ENCODE assay signal across 9 cellular contexts in genomic region chr19:1027020-1027952, GRCh38. TPM values are rescaled to one million over a fixed set of nuclear protein-coding genes. Genes with fewer than 3 reads are reported as not detected.
A peak's percentile ranks its signal among the peaks of the same experiment; 100 is the strongest.
DNase-seq lines count a peak whose midpoint lies in the region; ATAC-seq, FAIRE-seq and TF ChIP-seq lines count a peak whose summit lies in the region.
"Had no signal": no experiment of that assay in that cellular context is flagged by ENCODE, and none has a peak within 500 bp of the region (broad histone marks: within the 10 kb centered on the region; RNA-seq: fewer than 3 reads in every experiment).

No MANE protein-coding gene starts in this region.

- ATAC-seq in Right ventricle myocardium inferior (no peak), SK-N-SH treated with all-trans-retinoic acid at 6 μM for 48 hours (peak; percentile 13)

- H3K56ac ChIP-seq in H1 (replicated peaks; ENCODE audit: insufficient read length, low read depth, low read length): peak overlapping the region; percentile 86

- peaks cover under 1% of the 10 kb centered on the region for H3K79me1 ChIP-seq in H1 (ENCODE audit: low read depth, low read length)

- CTCF ChIA-PET in H1 (lab: Charles Lee; ENCODE audit: partially characterized antibody): interaction anchor here (1.1 to 1.8 kb wide), 6 partner anchors 32 to 239 kb away, joined by 3 to 6 read pairs (median 3); no protein-coding TSS in a partner anchor

- H2BK5ac ChIP-seq in H1 (ENCODE audit: low read depth, low read length): 0 out of 2 replicates have a peak overlapping the region, but pooled peaks have one; percentile 71

- peaks cover 3 to 48% of the 10 kb centered on the region in 2 experiments; a peak in 3 of 4 replicates for H3K79me2 ChIP-seq in H1 (ENCODE audit: control insufficient read depth in 1 of 2, insufficient read depth in 2 of 2, low read length in 2 of 2)

- H3K4me2 ChIP-seq in H1 (ENCODE audit: insufficient read depth in 1 of 2, low read depth in 2 of 2, low read length in 2 of 2): peak overlapping the region; percentile 73 to 87

- peak overlapping the region; percentile 83 for H3K18ac ChIP-seq in H1 (ENCODE audit: extremely low read depth, low read length)

- DNase-seq in Right ventricle myocardium inferior (ENCODE audit: missing footprints): peak; percentile 71
- no peak for DNase-seq in cardiac septum (ENCODE audit: low spot score)
- no peak for DNase-seq in H1 (ENCODE audit: low read depth in 1 of 2, low spot score in 2 of 2)
- no peak for DNase-seq in COR-L47 (lab: John Stamatoyannopoulos, UW)
- DNase-seq in H54 (ENCODE audit: insufficient read length, low spot score): no peak
- DNase-seq in NCI-H146 (lab: John Stamatoyannopoulos, UW): no peak

- TF ChIP-seq EP300 in H1 (IDR thresholded peaks at IDR 0.05; ENCODE audit: borderline replicate concordance in 1 of 2, low read depth in 2 of 2, low read length in 2 of 2): no peak

- H3K4me1 ChIP-seq in H1 (replicated peaks in 1 of 4; ENCODE audit: control insufficient read depth in 3 of 4, insufficient read depth in 4 of 4, low read length in 3 of 4) (peaks cover 0 to 9% (median 4%) of the 10 kb centered on the region in 4 experiments; a peak in 5 of 7 replicates), muscle layer of duodenum (ENCODE audit: control insufficient read depth in 1 of 2, insufficient read depth in 2 of 2, low read length in 2 of 2) (peaks cover 0 to 17% of the 10 kb centered on the region in 2 donors)

- peak overlapping the region; percentile 94 for H3K27ac ChIP-seq in H1 (ENCODE audit: low read depth, low read length)
- H3K27ac ChIP-seq in muscle layer of duodenum (ENCODE audit: low read length): peak overlapping the region; percentile 74

- H3K36me3 ChIP-seq in H1 (ENCODE audit: control insufficient read depth in 2 of 4, insufficient read depth in 4 of 4, low read length in 3 of 4) (peaks cover 7 to 15% (median 11%) of the 10 kb centered on the region in 4 experiments; a peak in 7 of 8 replicates), muscle layer of duodenum (ENCODE audit: control insufficient read depth in 1 of 2, insufficient read depth in 2 of 2, low read length in 2 of 2) (peaks cover 2 to 3% of the 10 kb centered on the region in 2 donors)

- no peak for TF ChIP-seq CTCF in H1 (IDR thresholded peaks at IDR 0.05; ENCODE audit: control extremely low read depth in 1 of 3, insufficient read depth in 1 of 3, low read depth in 1 of 3, low read length in 3 of 3)

- H2BK20ac ChIP-seq in H1 (ENCODE audit: low read length): no peak overlapping the region

- H3K4me3 ChIP-seq in H1 (ENCODE audit: extremely low read depth in 1 of 4, insufficient read depth in 2 of 4, low read depth in 3 of 4, low read length in 4 of 4): peak overlapping the region; percentile 85 to 99 (median 96)
- H3K4me3 ChIP-seq in muscle layer of duodenum (ENCODE audit: low read depth in 1 of 2, low read length in 2 of 2): peak overlapping the region; percentile 74 to 87

- peak overlapping the region; percentile 44 for H3K4ac ChIP-seq in H1 (replicated peaks; ENCODE audit: insufficient read length, low read depth, low read length)

- peak overlapping the region; percentile 63 for H3K14ac ChIP-seq in H1 (ENCODE audit: insufficient read length)

- H2AK5ac ChIP-seq in H1 (ENCODE audit: low read depth, low read length): no peak overlapping the region

- intact Hi-C loops in Right ventricle myocardium inferior (cut with DNase I) (loop anchor here (10.0 kb wide), 1 partner anchor 358 kb away; the partner anchor contains the start of gene NDUFS7), cardiac septum (cut with DNase I) (no loop called here)

- no peak for TF ChIP-seq RAD21 in H1 (IDR thresholded peaks at IDR 0.05 in 1 of 2, conservative IDR thresholded peaks at IDR 0.05 in 1 of 2; ENCODE audit: low read depth in 2 of 2, low read length in 2 of 2)

- peaks cover 9 to 10% of the 10 kb centered on the region in 2 experiments for H4K20me1 ChIP-seq in H1 (replicated peaks in 1 of 2; ENCODE audit: control insufficient read depth in 1 of 2, insufficient read depth in 2 of 2, low read length in 2 of 2)

- H3K27me3 ChIP-seq in H1 (replicated peaks in 1 of 4; ENCODE audit: control insufficient read depth in 3 of 4, extremely low read depth in 1 of 4, insufficient read depth in 3 of 4, low read length in 3 of 4) (no peaks in the 10 kb centered on the region), muscle layer of duodenum (ENCODE audit: low read depth, low read length) (no peaks in the 10 kb centered on the region)

- H4K5ac ChIP-seq in H1 (ENCODE audit: insufficient read length, low read depth, low read length): no peak overlapping the region

- POLR2A ChIA-PET in H1 (lab: Charles Lee; ENCODE audit: partially characterized antibody): interaction anchor here (0.6 to 12.8 kb wide), 54 partner anchors 9 to 443 kb away, joined by 3 to 509 read pairs (median 4); partner anchors contain the start of genes ABCA7, ARHGAP45, ATP5F1D and CIRBP

- H3K23me2 ChIP-seq in H1 (ENCODE audit: low read depth, low read length): peaks cover 12% of the 10 kb centered on the region

- peak overlapping the region; percentile 92 for H3K23ac ChIP-seq in H1 (ENCODE audit: insufficient read length)

- H3K9me3 ChIP-seq in H1 (ENCODE audit: insufficient read depth in 2 of 2, low read depth in 1 of 2, low read length in 1 of 2) (no peaks in the 10 kb centered on the region), muscle layer of duodenum (ENCODE audit: control insufficient read depth in 1 of 2, low read length in 2 of 2) (no peaks in the 10 kb centered on the region)

- FAIRE-seq in H1 (lab: Jason Lieb, UNC) (no peak), H54 (lab: Jason Lieb, UNC) (no peak)

- no peak overlapping the region for H2AFZ ChIP-seq in H1 (ENCODE audit: low read length)

- H3K9ac ChIP-seq in H1 (replicated peaks in 1 of 4; ENCODE audit: extremely low read depth in 1 of 4, low read depth in 3 of 4, low read length in 3 of 4): peak overlapping the region; percentile 89 to 99 (median 96)

- peak overlapping the region; percentile 92; the same call in 1 of the 2 replicates for H2BK15ac ChIP-seq in H1 (ENCODE audit: low read length)

- 2% methylated on average over 34 of the region's 36 CpGs; no CpG with 5 or more reads in 1 of the 2 experiments for WGBS in H1 (ENCODE audit: extremely low coverage in 1 of 2, insufficient coverage in 1 of 2, insufficient read length in 1 of 2, insufficient replicate concordance in 2 of 2, low coverage in 1 of 2, low lambda C conversion rate in 2 of 2, missing lambda C conversion rate in 1 of 2), 2 experiments

- peak overlapping the region; percentile 65 for H4K91ac ChIP-seq in H1 (replicated peaks; ENCODE audit: insufficient read length, low read length)

- H2BK12ac ChIP-seq in H1 (ENCODE audit: low read depth, low read length): peak overlapping the region; percentile 80; the same call in 1 of the 2 replicates

- H4K8ac ChIP-seq in H1 (ENCODE audit: extremely low read depth, insufficient read depth, low read length): peak overlapping the region; percentile 97; the same call in 1 of the 2 replicates

- no peak; a peak in 2 of 3 replicates for TF ChIP-seq POLR2A in H1 (IDR thresholded peaks at IDR 0.05; ENCODE audit: control extremely low read depth in 1 of 2, low read depth in 2 of 2, low read length in 2 of 2)
- no peak for TF ChIP-seq POLR2A in H54 (IDR thresholded peaks at IDR 0.05; ENCODE audit: low read depth, low read length)

- no peak overlapping the region for H2BK120ac ChIP-seq in H1 (replicated peaks; ENCODE audit: low read depth, low read length)

RNA-seq across cellular contexts. Expression of gene CNN2, which starts 0.9 kb away (rescaled TPM):
- total RNA-seq in Right ventricle myocardium inferior (69.3 TPM), cardiac septum (44.8 TPM)
- 522 and 551 TPM in 2 replicates for total RNA-seq in H1 (2021; fragmentation: NEBNext Ultra II Directional; extraction: Animal tissue kit (Norgen Biotek cat#: 25700))
- polyA plus RNA-seq in H1 (2011; rRNA removed): 189 and 349 TPM in 2 replicates
- polyA plus RNA-seq in H1 (2011; cell fraction: cytosol; rRNA removed): 238 TPM
- polyA plus RNA-seq in H1 (2011; cell fraction: nucleus; rRNA removed): 235 TPM
- 294 to 464 TPM (median 423 TPM) in 4 replicates for polyA plus RNA-seq in H1 (2012, experiment 1 of 2)
- 443 TPM for polyA plus RNA-seq in H1 (2012, experiment 2 of 2)
- polyA plus RNA-seq in H1 (2013, experiment 1 of 2): 346 TPM
- 345 TPM for polyA plus RNA-seq in H1 (2013, experiment 2 of 2)
- 314 and 396 TPM in 2 replicates for polyA minus RNA-seq in H1 (2011; rRNA and poly(A)+ RNA removed)
- polyA minus RNA-seq in H1 (2011; cell fraction: cytosol; rRNA and poly(A)+ RNA removed): 453 TPM
- polyA minus RNA-seq in H1 (2011; cell fraction: nucleus; rRNA and poly(A)+ RNA removed): 127 TPM

RNA-seq across cellular contexts. Expression of gene RNU6-2, which starts 6.0 kb away (rescaled TPM):
- total RNA-seq in Right ventricle myocardium inferior (not detected), cardiac septum (not detected)
- total RNA-seq in H1 (2021; fragmentation: NEBNext Ultra II Directional; extraction: Animal tissue kit (Norgen Biotek cat#: 25700)): not detected in 2 replicates
- polyA plus RNA-seq in H1 (2011; rRNA removed): not detected in 2 replicates
- polyA plus RNA-seq in H1 (2011; cell fraction: cytosol; rRNA removed): not detected
- not detected for polyA plus RNA-seq in H1 (2011; cell fraction: nucleus; rRNA removed)
- not detected in 4 replicates for polyA plus RNA-seq in H1 (2012, experiment 1 of 2)
- not detected for polyA plus RNA-seq in H1 (2012, experiment 2 of 2)
- polyA plus RNA-seq in H1 (2013, experiment 1 of 2): not detected
- not detected for polyA plus RNA-seq in H1 (2013, experiment 2 of 2)
- polyA minus RNA-seq in H1 (2011; rRNA and poly(A)+ RNA removed): under 0.01 TPM in 1 of 2 replicates, not detected in the other
- not detected for polyA minus RNA-seq in H1 (2011; cell fraction: cytosol; rRNA and poly(A)+ RNA removed)
- not detected for polyA minus RNA-seq in H1 (2011; cell fraction: nucleus; rRNA and poly(A)+ RNA removed)
- total RNA-seq: lung microvascular endothelial cell had no signal

RNA-seq across cellular contexts. Expression of gene TMEM259, which starts 6.4 kb away (rescaled TPM):
- total RNA-seq in Right ventricle myocardium inferior (106 TPM), cardiac septum (125 TPM)
- 140 and 142 TPM in 2 replicates for total RNA-seq in H1 (2021; fragmentation: NEBNext Ultra II Directional; extraction: Animal tissue kit (Norgen Biotek cat#: 25700))
- polyA plus RNA-seq in H1 (2011; rRNA removed): 243 and 343 TPM in 2 replicates
- 180 TPM for polyA plus RNA-seq in H1 (2011; cell fraction: cytosol; rRNA removed)
- 1,170 TPM for polyA plus RNA-seq in H1 (2011; cell fraction: nucleus; rRNA removed)
- polyA plus RNA-seq in H1 (2012, experiment 1 of 2): 46.9 to 137 TPM (median 125 TPM) in 4 replicates
- 87.4 TPM for polyA plus RNA-seq in H1 (2012, experiment 2 of 2)
- 171 TPM for polyA plus RNA-seq in H1 (2013, experiment 1 of 2)
- 163 TPM for polyA plus RNA-seq in H1 (2013, experiment 2 of 2)
- 45.5 and 54.1 TPM in 2 replicates for polyA minus RNA-seq in H1 (2011; rRNA and poly(A)+ RNA removed)
- polyA minus RNA-seq in H1 (2011; cell fraction: cytosol; rRNA and poly(A)+ RNA removed): 55.7 TPM
- 124 TPM for polyA minus RNA-seq in H1 (2011; cell fraction: nucleus; rRNA and poly(A)+ RNA removed)

RNA-seq across cellular contexts. Expression of gene ABCA7, which starts 12.6 kb away (rescaled TPM):
- total RNA-seq in Right ventricle myocardium inferior: 7.7 TPM
- 10.5 TPM for total RNA-seq in cardiac septum
- 25.6 and 29.7 TPM in 2 replicates for total RNA-seq in H1 (2021; fragmentation: NEBNext Ultra II Directional; extraction: Animal tissue kit (Norgen Biotek cat#: 25700))
- 10.4 and 17.4 TPM in 2 replicates for polyA plus RNA-seq in H1 (2011; rRNA removed)
- 11.0 TPM for polyA plus RNA-seq in H1 (2011; cell fraction: cytosol; rRNA removed)
- 75.8 TPM for polyA plus RNA-seq in H1 (2011; cell fraction: nucleus; rRNA removed)
- 24.0 to 35.6 TPM (median 26.9 TPM) in 4 replicates for polyA plus RNA-seq in H1 (2012, experiment 1 of 2)
- 20.8 TPM for polyA plus RNA-seq in H1 (2012, experiment 2 of 2)
- 22.9 TPM for polyA plus RNA-seq in H1 (2013, experiment 1 of 2)
- polyA plus RNA-seq in H1 (2013, experiment 2 of 2): 19.2 TPM
- polyA minus RNA-seq in H1 (2011; rRNA and poly(A)+ RNA removed): 7.3 and 11.6 TPM in 2 replicates
- polyA minus RNA-seq in H1 (2011; cell fraction: cytosol; rRNA and poly(A)+ RNA removed): 17.7 TPM
- polyA minus RNA-seq in H1 (2011; cell fraction: nucleus; rRNA and poly(A)+ RNA removed): 32.0 TPM

RNA-seq across cellular contexts. Expression of gene GRIN3B, which starts 27.1 kb away (rescaled TPM):
- total RNA-seq in Right ventricle myocardium inferior (0.35 TPM), cardiac septum (not detected)
- total RNA-seq in H1 (2021; fragmentation: NEBNext Ultra II Directional; extraction: Animal tissue kit (Norgen Biotek cat#: 25700)): 0.45 and 0.63 TPM in 2 replicates
- 1.0 and 2.0 TPM in 2 replicates for polyA plus RNA-seq in H1 (2011; rRNA removed)
- polyA plus RNA-seq in H1 (2011; cell fraction: cytosol; rRNA removed): 1.4 TPM
- 8.4 TPM for polyA plus RNA-seq in H1 (2011; cell fraction: nucleus; rRNA removed)
- polyA plus RNA-seq in H1 (2012, experiment 1 of 2): 0.14 to 1.1 TPM (median 0.78 TPM) in 4 replicates
- 0.13 TPM for polyA plus RNA-seq in H1 (2012, experiment 2 of 2)
- polyA plus RNA-seq in H1 (2013, experiment 1 of 2): 0.93 TPM
- polyA plus RNA-seq in H1 (2013, experiment 2 of 2): 0.74 TPM
- polyA minus RNA-seq in H1 (2011; rRNA and poly(A)+ RNA removed): 0.27 and 0.28 TPM in 2 replicates
- 0.29 TPM for polyA minus RNA-seq in H1 (2011; cell fraction: cytosol; rRNA and poly(A)+ RNA removed)
- polyA minus RNA-seq in H1 (2011; cell fraction: nucleus; rRNA and poly(A)+ RNA removed): 1.1 TPM
